In the genomic region with DNA sequence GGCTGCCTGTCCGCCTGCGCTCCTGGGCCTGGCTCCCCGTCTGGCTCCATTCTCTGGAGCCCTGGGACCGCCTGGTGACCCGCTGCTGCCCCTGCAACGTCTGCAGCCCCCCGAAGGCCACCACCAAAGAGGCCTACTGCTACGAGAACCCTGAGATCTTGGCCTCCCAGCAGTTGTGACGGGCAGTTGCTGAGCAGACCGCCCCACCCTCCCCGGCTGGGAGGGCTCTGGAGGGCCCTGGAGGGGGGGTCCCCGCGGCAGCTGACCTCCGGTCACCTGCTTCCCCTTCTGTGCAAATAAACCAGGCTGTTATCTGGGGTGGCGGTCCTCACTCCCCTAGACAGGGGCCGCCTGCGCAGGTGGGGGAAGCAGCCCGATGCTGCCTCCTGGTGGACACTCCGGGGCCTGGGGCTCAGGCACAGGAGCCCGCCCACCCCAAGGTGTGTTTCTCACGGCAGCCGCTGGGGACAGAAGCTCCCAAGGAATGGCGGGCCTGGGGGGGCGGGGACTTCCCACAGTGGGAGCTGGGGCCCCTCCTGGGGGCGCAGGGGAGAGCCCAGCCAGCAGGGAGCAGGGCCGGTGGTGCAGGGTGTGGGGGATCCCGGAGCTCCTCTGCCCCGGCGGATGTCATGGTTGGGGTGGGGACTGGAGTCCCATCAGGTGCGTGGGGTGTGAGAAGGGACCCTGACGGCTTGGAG, we compare ENCODE assay signal across 1 cellular context.
TF ChIP-seq lines count a peak whose summit lies in the region.

No MANE protein-coding gene starts in this region.

TF ChIP-seq in HepG2, 621 proteins besides CTCF, POLR2A, EP300 and RAD21 (continued from another document and continues in another):
- no peak for TF ChIP-seq MLXIP (CRISPR knock-in tag; IDR thresholded peaks at IDR 0.05; ENCODE audit: borderline replicate concordance)
- TF ChIP-seq ETV6 (CRISPR knock-in tag; conservative IDR thresholded peaks at IDR 0.05) = no peak
- TF ChIP-seq ZNF280D (CRISPR knock-in tag; IDR thresholded peaks at IDR 0.05) = peak; percentile 80
- TF ChIP-seq KDM1A (CRISPR knock-in tag; IDR thresholded peaks at IDR 0.05) = no peak
- no peak for TF ChIP-seq ZNF335 (CRISPR knock-in tag; IDR thresholded peaks at IDR 0.05)
- peak; percentile 94 for TF ChIP-seq RXRA (CRISPR knock-in tag; IDR thresholded peaks at IDR 0.05)
- TF ChIP-seq MBNL3 (CRISPR knock-in tag; conservative IDR thresholded peaks at IDR 0.05) = no peak
- no peak for TF ChIP-seq SYNCRIP (IDR thresholded peaks at IDR 0.05; ENCODE audit: insufficient read depth, low read depth, low read length)
- TF ChIP-seq ZNF281 (CRISPR knock-in tag; IDR thresholded peaks at IDR 0.05; ENCODE audit: borderline replicate concordance) = peak; percentile 41; the same call in 1 of the 2 replicates
- no peak for TF ChIP-seq TEAD3 (CRISPR knock-in tag; optimal IDR thresholded peaks at IDR 0.05; ENCODE audit: borderline replicate concordance)
- TF ChIP-seq MBD4 (IDR thresholded peaks at IDR 0.05; ENCODE audit: borderline replicate concordance, low read length) = no peak
- TF ChIP-seq SMARCE1 (IDR thresholded peaks at IDR 0.05; ENCODE audit: borderline replicate concordance) = no peak
- peak; percentile 14; the same call in 1 of the 2 replicates for TF ChIP-seq FOXO1 (CRISPR knock-in tag; IDR thresholded peaks at IDR 0.05)
- no peak for TF ChIP-seq ZNF564 (CRISPR knock-in tag; IDR thresholded peaks at IDR 0.05)
- no peak for TF ChIP-seq ZNF639 (CRISPR knock-in tag; conservative IDR thresholded peaks at IDR 0.05)
- no peak for TF ChIP-seq JUND (CRISPR knock-in tag; IDR thresholded peaks at IDR 0.05)
- TF ChIP-seq RFXAP (CRISPR knock-in tag; IDR thresholded peaks at IDR 0.05; ENCODE audit: borderline replicate concordance) = peak; percentile 53
- peak; percentile 49 for TF ChIP-seq ELF1 (CRISPR knock-in tag; IDR thresholded peaks at IDR 0.05)
- TF ChIP-seq MAFF (IDR thresholded peaks at IDR 0.05; ENCODE audit: low read depth, low read length) = no peak
- TF ChIP-seq SP5 (CRISPR knock-in tag; IDR thresholded peaks at IDR 0.05; ENCODE audit: borderline replicate concordance, low read depth) = peak; percentile 67; the same call in 1 of the 2 replicates
- no peak; the same call in none of the 2 replicates for TF ChIP-seq ZNF275 (CRISPR knock-in tag; IDR thresholded peaks at IDR 0.05; ENCODE audit: borderline replicate concordance)
- no peak for TF ChIP-seq NCOA5 (CRISPR knock-in tag; IDR thresholded peaks at IDR 0.05)
- TF ChIP-seq PITX1 (CRISPR knock-in tag; IDR thresholded peaks at IDR 0.05) = peak; percentile 46
- TF ChIP-seq XRCC5 (optimal IDR thresholded peaks at IDR 0.05; ENCODE audit: low read length) = peak; percentile 99
- no peak for TF ChIP-seq ARNT (IDR thresholded peaks at IDR 0.05)
- no peak for TF ChIP-seq ZNF569 (CRISPR knock-in tag; IDR thresholded peaks at IDR 0.05; ENCODE audit: borderline replicate concordance)
- no peak for TF ChIP-seq NR3C1 (CRISPR knock-in tag; IDR thresholded peaks at IDR 0.05)
- TF ChIP-seq ZC3H13 (CRISPR knock-in tag; IDR thresholded peaks at IDR 0.05) = peak; percentile 91
- no peak for TF ChIP-seq ZNF230 (CRISPR knock-in tag; IDR thresholded peaks at IDR 0.05)
- TF ChIP-seq STAT6 (CRISPR knock-in tag; IDR thresholded peaks at IDR 0.05; ENCODE audit: borderline replicate concordance) = peak; percentile 49; the same call in 1 of the 2 replicates
- TF ChIP-seq ZNF609 (CRISPR knock-in tag; IDR thresholded peaks at IDR 0.05; ENCODE audit: borderline replicate concordance) = peak; percentile 69
- no peak for TF ChIP-seq ZNF841 (CRISPR knock-in tag; IDR thresholded peaks at IDR 0.05; ENCODE audit: borderline replicate concordance)
- TF ChIP-seq ATRX (CRISPR knock-in tag; IDR thresholded peaks at IDR 0.05; ENCODE audit: borderline replicate concordance) = no peak
- TF ChIP-seq ZNF101 (CRISPR knock-in tag; IDR thresholded peaks at IDR 0.05; ENCODE audit: borderline replicate concordance, low read depth) = no peak
- TF ChIP-seq ZMYM4 (CRISPR knock-in tag; IDR thresholded peaks at IDR 0.05) = peak; percentile 67
- no peak for TF ChIP-seq ZNF468 (CRISPR knock-in tag; IDR thresholded peaks at IDR 0.05)
- TF ChIP-seq RARA (CRISPR knock-in tag; IDR thresholded peaks at IDR 0.05) = peak; percentile 82
- no peak; the same call in 1 of the 2 replicates for TF ChIP-seq BATF2 (CRISPR knock-in tag; IDR thresholded peaks at IDR 0.05)
- TF ChIP-seq ZNF556 (CRISPR knock-in tag; IDR thresholded peaks at IDR 0.05; ENCODE audit: borderline replicate concordance) = peak; percentile 63; the same call in 1 of the 2 replicates
